ENCODE assay signal across 1 cellular context in the genomic region with DNA sequence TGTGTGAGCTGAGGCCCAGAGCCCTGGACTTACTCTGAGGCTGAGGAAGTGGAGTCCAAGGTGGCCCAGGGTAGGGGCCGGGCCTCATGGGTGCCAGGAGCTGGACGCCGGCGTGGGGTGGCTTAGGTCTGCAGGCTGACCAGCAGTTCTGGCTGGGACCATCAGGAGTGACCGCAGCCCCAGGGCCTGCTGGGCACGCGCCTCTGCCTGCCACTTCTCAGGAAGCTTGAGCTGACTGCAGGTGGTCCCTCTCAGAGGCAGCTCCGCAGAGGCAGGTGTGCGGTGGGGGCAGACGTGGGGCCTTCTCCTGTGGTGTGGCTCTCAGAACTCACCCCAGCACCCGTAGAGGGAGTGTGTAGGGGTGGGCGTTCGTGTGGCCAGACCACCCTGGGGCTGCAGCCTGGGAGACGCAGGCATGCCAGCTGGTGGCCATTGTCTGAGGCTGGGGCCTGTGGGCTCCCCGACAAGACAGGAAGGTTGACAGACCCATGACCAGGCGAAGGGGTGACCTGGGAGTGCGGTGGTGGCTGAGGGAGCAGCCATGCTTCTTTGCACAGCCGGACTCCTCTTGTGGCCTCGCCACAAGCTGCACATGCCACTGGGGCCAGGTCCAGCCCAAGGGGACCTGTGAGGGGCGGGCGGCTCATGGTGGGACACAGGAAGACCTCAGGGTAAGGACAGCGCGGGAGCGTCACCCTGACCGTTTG.
TF ChIP-seq lines count a peak whose summit lies in the region.

No MANE protein-coding gene starts in this region.

TF ChIP-seq in HepG2, 621 proteins besides CTCF, POLR2A, EP300 and RAD21:
- TF ChIP-seq FOXJ3 (CRISPR knock-in tag; IDR thresholded peaks at IDR 0.05; ENCODE audit: borderline replicate concordance) (no peak), MXI1 (IDR thresholded peaks at IDR 0.05; ENCODE audit: borderline replicate concordance, low read depth, low read length) (no peak), SRY (CRISPR knock-in tag; IDR thresholded peaks at IDR 0.05) (no peak), KLF16 (CRISPR knock-in tag; IDR thresholded peaks at IDR 0.05) (no peak), ADNP (CRISPR knock-in tag; IDR thresholded peaks at IDR 0.05) (no peak), ZBTB39 (CRISPR knock-in tag; IDR thresholded peaks at IDR 0.05) (no peak), NKX3-1 (CRISPR knock-in tag; IDR thresholded peaks at IDR 0.05) (no peak), POLR2G (IDR thresholded peaks at IDR 0.05; ENCODE audit: low read depth, low read length) (no peak), ZNF143 (CRISPR knock-in tag; IDR thresholded peaks at IDR 0.05) (no peak), KDM3A (CRISPR knock-in tag; IDR thresholded peaks at IDR 0.05; ENCODE audit: low read depth) (no peak), ZNF660 (CRISPR knock-in tag; IDR thresholded peaks at IDR 0.05; ENCODE audit: borderline replicate concordance, low read depth) (no peak), ZNF44 (CRISPR knock-in tag; IDR thresholded peaks at IDR 0.05) (no peak), ZFY (CRISPR knock-in tag; IDR thresholded peaks at IDR 0.05) (no peak)
- TF ChIP-seq, protein P1, sequence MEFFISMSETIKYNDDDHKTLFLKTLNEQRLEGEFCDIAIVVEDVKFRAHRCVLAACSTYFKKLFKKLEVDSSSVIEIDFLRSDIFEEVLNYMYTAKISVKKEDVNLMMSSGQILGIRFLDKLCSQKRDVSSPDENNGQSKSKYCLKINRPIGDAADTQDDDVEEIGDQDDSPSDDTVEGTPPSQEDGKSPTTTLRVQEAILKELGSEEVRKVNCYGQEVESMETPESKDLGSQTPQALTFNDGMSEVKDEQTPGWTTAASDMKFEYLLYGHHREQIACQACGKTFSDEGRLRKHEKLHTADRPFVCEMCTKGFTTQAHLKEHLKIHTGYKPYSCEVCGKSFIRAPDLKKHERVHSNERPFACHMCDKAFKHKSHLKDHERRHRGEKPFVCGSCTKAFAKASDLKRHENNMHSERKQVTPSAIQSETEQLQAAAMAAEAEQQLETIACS (CRISPR knock-in tag; IDR thresholded peaks at IDR 0.05), result no peak
